ENCODE assay signal across 8 cellular contexts in the genomic region with DNA sequence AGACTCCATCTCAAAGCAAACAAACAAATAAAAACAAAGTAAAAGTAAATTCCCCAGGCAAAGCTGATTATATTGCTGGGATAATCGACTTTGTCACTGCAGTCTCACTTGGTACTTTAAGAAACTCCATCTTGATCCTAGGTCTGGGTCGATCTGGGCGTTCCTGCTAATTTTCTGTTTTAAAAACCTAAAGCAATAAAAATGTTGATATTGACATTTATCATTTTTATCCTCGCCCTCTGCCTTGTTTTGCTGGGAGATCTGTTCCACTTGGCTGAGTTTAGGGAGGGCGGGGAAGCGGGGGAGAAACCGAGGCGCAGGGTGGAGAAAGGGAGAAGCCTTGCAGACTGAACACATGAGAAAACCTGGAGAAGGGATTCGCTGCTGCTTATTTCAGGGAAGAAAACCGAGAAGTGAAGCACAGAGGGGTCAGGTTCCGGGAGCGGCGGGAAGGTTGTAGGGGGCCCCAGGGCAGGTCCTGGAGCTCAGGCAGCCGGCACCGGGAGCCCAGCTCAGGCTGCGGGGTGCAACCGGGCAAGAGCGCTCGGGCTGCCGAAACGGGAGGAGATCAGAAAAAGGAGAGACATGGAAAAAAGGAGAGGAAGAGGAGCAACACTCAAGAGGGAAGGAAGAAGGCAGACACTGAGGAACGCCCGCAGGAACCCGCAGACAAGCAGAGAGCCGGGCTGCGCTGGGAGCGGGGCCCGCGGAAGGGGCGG. TPM values are rescaled to one million over a fixed set of nuclear protein-coding genes. Genes with fewer than 3 reads are reported as not detected.
DNase-seq lines count a peak whose midpoint lies in the region; ATAC-seq, FAIRE-seq and TF ChIP-seq lines count a peak whose summit lies in the region.

No MANE protein-coding gene starts in this region.

- H3K9ac ChIP-seq in iPS-20b (ENCODE audit: low read depth, low read length), result peak overlapping the region; percentile 65; the same call in 1 of the 2 replicates

- H3K4me3 ChIP-seq in astrocyte of the spinal cord (ENCODE audit: low read depth, low read length) (peak overlapping the region; percentile 72), iPS-20b (ENCODE audit: low read length) (peak overlapping the region; percentile 64), small intestine (ENCODE audit: low read depth in 1 of 2, low read length in 2 of 2) (peak overlapping the region; percentile 43 to 55)

- H3K9me3 ChIP-seq in iPS-20b (ENCODE audit: insufficient read depth, low read depth, low read length), result no peaks in the 10 kb centered on the region
- H3K9me3 ChIP-seq in small intestine (ENCODE audit: control insufficient read depth, low read depth), result no peaks in the 10 kb centered on the region

- no peak for TF ChIP-seq CTCF in astrocyte of the spinal cord (IDR thresholded peaks at IDR 0.05; ENCODE audit: low read depth, low read length)

- no peaks in the 10 kb centered on the region for H3K36me3 ChIP-seq in iPS-20b (ENCODE audit: insufficient read depth, low read depth, low read length)
- no peaks in the 10 kb centered on the region for H3K36me3 ChIP-seq in small intestine (ENCODE audit: control insufficient read depth in 2 of 2, insufficient read depth in 2 of 2, low read length in 2 of 2)

- peaks cover 7% of the 10 kb centered on the region; the same call in 1 of the 2 replicates for H3K27me3 ChIP-seq in iPS-20b (ENCODE audit: insufficient read depth, low read length)
- H3K27me3 ChIP-seq in small intestine (ENCODE audit: control insufficient read depth in 2 of 2, insufficient read depth in 2 of 2, low read length in 2 of 2), result no peaks in the 10 kb centered on the region

- peak; percentile 71 for TF ChIP-seq POLR2A in GM15510 (IDR thresholded peaks at IDR 0.05; ENCODE audit: borderline replicate concordance, extremely low read depth, insufficient read length)

- DNase-seq in ACHN, result peak; percentile 45
- DNase-seq in NCI-H2029 treated with DMSO at 0.1 percent for 48 hours (lab: John Stamatoyannopoulos, UW), result peak; percentile 97
- peak; percentile 72 for DNase-seq in astrocyte of the spinal cord (ENCODE audit: low read depth, low spot score)
- DNase-seq in small intestine, result no peak
- DNase-seq in stimulated activated CD4-positive, alpha-beta T cell treated with anti-CD3 and anti-CD28 coated beads, Interleukin-12 subunit alpha, Interleukin-12 subunit beta, amount 100 ng/mL, for 4 hours, result no peak

- H3K4me1 ChIP-seq in iPS-20b (ENCODE audit: insufficient read depth, low read length) (peaks cover 8% of the 10 kb centered on the region; the same call in 1 of the 2 replicates), small intestine (ENCODE audit: control insufficient read depth in 2 of 2, insufficient read depth in 1 of 2, low read depth in 1 of 2, low read length in 1 of 2) (no peaks in the 10 kb centered on the region)

- ATAC-seq in HG02763 (IDR thresholded peaks at IDR 0.05; ENCODE audit: unreplicated experiment), result peak; percentile 4

- WGBS in small intestine, 3 donors, result 1 to 4% (median 2%) methylated on average over 24 to 30 of the region's 30 CpGs

- no peak for FAIRE-seq in small intestine (lab: Jason Lieb, UNC)

- no peak overlapping the region for H3K27ac ChIP-seq in iPS-20b (ENCODE audit: low read length)
- H3K27ac ChIP-seq in small intestine (ENCODE audit: low read depth in 1 of 2, low read length in 1 of 2), result peak overlapping the region; percentile 76 to 93

- in situ Hi-C loops in ACHN (cut with HindIII; ENCODE audit: low pct_ligation_motif_present, low pct_unique_long_range_greater_than_20kb, low sequenced_read_pairs), result no loop called here
- in situ Hi-C loops in astrocyte of the spinal cord (cut with HindIII; ENCODE audit: low sequenced_read_pairs), result no loop called here

RNA-seq across cellular contexts. Expression of a gene that starts 27.4 kb away (rescaled TPM):
- polyA plus RNA-seq in small intestine, result 1 to 10 TPM; 5.7 to 9.8 (median 7.4) TPM

Comparison
In these comparisons a context has a peak if more than half of its experiments do, and no peak if none do; other contexts are left out.
1. DNase-seq: peak in ACHN (single experiment), NCI-H2029 treated with DMSO at 0.1 percent for 48 hours (single experiment) and astrocyte of the spinal cord (single experiment); none in small intestine (single experiment) and stimulated activated CD4-positive, alpha-beta T cell treated with anti-CD3 and anti-CD28 coated beads, Interleukin-12 subunit alpha, Interleukin-12 subunit beta, amount 100 ng/mL, for 4 hours (single experiment).
2. Peak in every context shown above with its lines, with median percentiles within 50 percentile points of each other: H3K4me3 ChIP-seq.